8 cellular contexts compared by ENCODE assay signal in the genomic region with DNA sequence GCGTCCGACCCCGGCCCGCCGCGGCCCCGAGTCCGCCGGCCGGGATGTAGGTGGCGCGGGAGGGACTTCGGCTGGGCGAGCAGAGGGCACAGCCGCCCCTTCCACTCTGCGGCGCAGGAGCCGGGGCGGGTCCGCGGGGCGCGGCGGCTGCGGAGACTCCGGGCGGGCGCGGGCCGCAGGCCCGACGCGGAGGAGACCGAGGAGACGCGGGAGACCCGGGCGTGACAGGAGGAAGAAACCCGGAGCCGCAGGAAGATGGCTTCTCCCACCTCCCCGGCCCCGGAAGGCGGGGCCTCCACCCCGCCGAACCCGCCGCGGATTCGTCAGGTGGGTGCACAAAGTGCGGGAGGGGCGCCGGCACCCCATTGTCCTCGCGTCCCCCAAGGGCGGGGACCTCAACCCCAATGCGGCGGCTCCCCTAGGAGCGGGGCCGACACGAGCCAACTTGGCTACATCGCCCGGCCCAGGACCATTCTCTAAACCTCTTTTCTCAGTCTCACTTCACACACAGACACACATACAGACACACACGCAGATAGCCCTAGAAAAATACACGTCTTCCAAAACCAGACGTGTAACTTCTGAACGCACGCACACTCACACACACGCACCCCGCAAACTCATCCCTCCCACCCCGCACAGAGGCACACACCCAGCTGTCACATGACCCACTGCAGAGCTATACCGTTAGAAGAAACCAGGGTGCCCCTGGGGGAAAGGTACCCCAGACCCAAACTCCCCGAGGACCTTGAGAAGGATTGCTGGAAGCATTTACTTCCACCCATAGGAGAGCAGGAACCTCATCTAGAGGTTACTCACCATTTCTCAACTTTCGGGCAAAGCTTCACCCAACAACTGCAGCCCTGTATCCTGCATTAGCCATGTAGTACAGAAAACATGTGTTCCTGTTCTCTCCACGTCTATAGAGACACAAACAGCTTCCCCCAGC.
A peak's percentile ranks its signal among the peaks of the same experiment; 100 is the strongest.
DNase-seq lines count a peak whose midpoint lies in the region; ATAC-seq and TF ChIP-seq lines count a peak whose summit lies in the region.
"Not testable (repeated sequence)": the region's sequence is repeated elsewhere in the genome, so short reads cannot be mapped to it uniquely, and the experiment has no call there.

No MANE protein-coding gene starts in this region.

- CTCF ChIA-PET in T-cell (lab: Charles Lee), result not testable (repeated sequence)

- in situ Hi-C loops in GM23248 (cut with MboI); astrocyte of the spinal cord (cut with HindIII; ENCODE audit: low sequenced_read_pairs): not testable (repeated sequence)

- peaks cover 17 to 20% (median 18%) of the 10 kb centered on the region in 3 donors for H3K4me1 Mint-ChIP-seq in T-cell
- H3K4me1 Mint-ChIP-seq in naive thymus-derived CD8-positive, alpha-beta T cell, result peaks cover 11 to 23% (median 20%) of the 10 kb centered on the region in 4 donors

- not testable (repeated sequence) for H3K27ac ChIP-seq in GM23248

- H3K36me3 ChIP-seq in GM23248 (ENCODE audit: low read depth), result not testable (repeated sequence)

- H3K4me2 ChIP-seq in GM23248 (ENCODE audit: unreplicated experiment), result peak overlapping the region; percentile 79

- not testable (repeated sequence) for H3K9ac ChIP-seq in GM23248

- H3K4me1 ChIP-seq in GM23248 (ENCODE audit: insufficient read depth), result not testable (repeated sequence)

- peaks cover 56% of the 10 kb centered on the region for H3K27me3 ChIP-seq in GM23248 (replicated peaks; ENCODE audit: insufficient read depth)

- ATAC-seq in T-cell (replicated peaks in 1 of 4), result peak; percentile 74 to 83 (median 78)
- ATAC-seq in Right ventricle myocardium inferior, result peak; percentile 67
- peak; percentile 68 to 82 for ATAC-seq in naive thymus-derived CD8-positive, alpha-beta T cell

- H2AFZ ChIP-seq in GM23248, result peak overlapping the region; percentile 66

- H4K20me1 ChIP-seq in GM23248 (ENCODE audit: insufficient read depth), result not testable (repeated sequence)

- H3K9me2 ChIP-seq in GM23248 (ENCODE audit: insufficient read depth), result not testable (repeated sequence)

- H3K27ac Mint-ChIP-seq in T-cell, result peak overlapping the region in 1 of 2 donors; percentile 17
- peak overlapping the region in 8 of 10 donors; percentile 4 to 84 (median 36) for H3K27ac Mint-ChIP-seq in naive thymus-derived CD8-positive, alpha-beta T cell

- H3K9me3 ChIP-seq in GM23248 (ENCODE audit: low read depth), result not testable (repeated sequence)

- H3K36me3 Mint-ChIP-seq in T-cell; naive thymus-derived CD8-positive, alpha-beta T cell: not testable (repeated sequence)

- intact Hi-C loops in Right ventricle myocardium inferior (cut with DNase I), result loop anchor here (2.0 to 5.0 kb wide), 2 partner anchors 35 to 69 kb away; partner anchors contain the start of genes LARP7 and ZGRF1

- WGBS in GM23248 (ENCODE audit: low coverage in 1 of 2, low lambda C conversion rate in 2 of 2, missing lambda C conversion rate in 2 of 2), 2 experiments, result 2 to 3% methylated on average over 25 to 29 of the region's 74 CpGs

- DNase-seq in ELF-1 (ENCODE audit: low read depth, low spot score), result peak; percentile 53
- peak; percentile 48 for DNase-seq in GM23248
- DNase-seq in LHCN-M2 (ENCODE audit: low read depth), result peak; percentile 23
- DNase-seq in T-cell, result peak in 10 of 34 experiments; percentile 0 to 11 (median 4)
- peak; percentile 8 for DNase-seq in astrocyte of the spinal cord (ENCODE audit: low read depth, low spot score)
- not testable (repeated sequence) for DNase-seq in Right ventricle myocardium inferior (ENCODE audit: missing footprints)
- peak in 7 of 10 donors; percentile 3 to 23 (median 16) for DNase-seq in naive thymus-derived CD8-positive, alpha-beta T cell
- peak; percentile 52 for DNase-seq in superior temporal gyrus (ENCODE audit: extremely low spot score)

- H3K9me3 Mint-ChIP-seq in T-cell; naive thymus-derived CD8-positive, alpha-beta T cell: not testable (repeated sequence)

- not testable (repeated sequence) for TF ChIP-seq CTCF in astrocyte of the spinal cord (IDR thresholded peaks at IDR 0.05; ENCODE audit: low read depth, low read length)

- peak overlapping the region; percentile 69 for H3K4me3 ChIP-seq in GM23248
- peak overlapping the region; percentile 50 for H3K4me3 ChIP-seq in astrocyte of the spinal cord (ENCODE audit: low read depth, low read length)

- H3K4me3 Mint-ChIP-seq in T-cell, result peak overlapping the region; percentile 86 to 94 (median 86)
- peak overlapping the region; percentile 78 to 97 (median 92) for H3K4me3 Mint-ChIP-seq in naive thymus-derived CD8-positive, alpha-beta T cell

- not testable (repeated sequence) for H3K79me2 ChIP-seq in GM23248 (ENCODE audit: insufficient read depth)

- POLR2A ChIA-PET in T-cell (lab: Charles Lee), result interaction anchor here in 1 of 2 donors (0.6 kb wide), 1 partner anchor 52 kb away, joined by 5 read pairs; no protein-coding TSS in a partner anchor
- POLR2A ChIA-PET in naive thymus-derived CD8-positive, alpha-beta T cell (lab: Charles Lee), result not testable (repeated sequence)

- H3F3A ChIP-seq in GM23248 (ENCODE audit: insufficient read depth), result not testable (repeated sequence)

- H3K27me3 Mint-ChIP-seq in T-cell, result peaks cover 40 to 55% of the 10 kb centered on the region in 2 donors
- H3K27me3 Mint-ChIP-seq in naive thymus-derived CD8-positive, alpha-beta T cell, result peaks cover 30 to 53% (median 48%) of the 10 kb centered on the region in 5 donors
